Comparison of ENCODE assay signal across 15 cellular contexts in genomic region chr9:84754461-84754860, GRCh38.
DNase-seq lines count a peak whose midpoint lies in the region; ATAC-seq and TF ChIP-seq lines count a peak whose summit lies in the region.
"Had no signal": no experiment of that assay in that cellular context is flagged by ENCODE, and none has a peak within 500 bp of the region (broad histone marks: within the 10 kb centered on the region; RNA-seq: fewer than 3 reads in every experiment).

No MANE protein-coding gene starts in this region.

- H3K4me3 Mint-ChIP-seq in HFFc6, result peak overlapping the region; percentile 1; the same call in 1 of the 2 replicates
- H3K4me3 Mint-ChIP-seq in CD14-positive monocyte, result no peak overlapping the region
- H3K4me3 Mint-ChIP-seq: activated CD8-positive, alpha-beta T cell treated with anti-CD3 and anti-CD28 coated beads, Interleukin-2, amount 10 ng/mL, durations not matched to agents 7 days and 5 days; neural crest cell had no signal

- no peak overlapping the region for H3K9ac ChIP-seq in BLaER1
- no peak overlapping the region for H3K9ac ChIP-seq in adipocyte (ENCODE audit: low read length)
- H3K9ac ChIP-seq in PC-3 (ENCODE audit: low read length), result no peak overlapping the region

- H3K9me3 Mint-ChIP-seq in HFFc6 (no peaks in the 10 kb centered on the region), CD14-positive monocyte (no peaks in the 10 kb centered on the region)
- H3K9me3 Mint-ChIP-seq: neural crest cell had no signal

- H3K4me1 ChIP-seq in BLaER1, result peaks cover 32% of the 10 kb centered on the region
- peaks cover 33% of the 10 kb centered on the region for H3K4me1 ChIP-seq in adipocyte (ENCODE audit: control insufficient read depth, insufficient read depth, low read length)
- H3K4me1 ChIP-seq in PC-3 (ENCODE audit: insufficient read depth, low read length), result no peaks in the 10 kb centered on the region

- POLR2A ChIA-PET in PC-3 (lab: Charles Lee; ENCODE audit: unreplicated experiment), result no interaction called here

- H3K36me3 ChIP-seq in BLaER1, result no peaks in the 10 kb centered on the region
- H3K36me3 ChIP-seq in adipocyte (ENCODE audit: control insufficient read depth, insufficient read depth, low read length, severe bottlenecking), result no peaks in the 10 kb centered on the region
- H3K36me3 ChIP-seq in PC-3 (ENCODE audit: low read depth, low read length), result no peaks in the 10 kb centered on the region

- no peak for TF ChIP-seq CTCF in HFFc6 (IDR thresholded peaks at IDR 0.05)
- TF ChIP-seq CTCF in PC-3 (conservative IDR thresholded peaks at IDR 0.05; ENCODE audit: low read depth, low read length), result no peak
- no peak for TF ChIP-seq CTCF in CD14-positive monocyte (IDR thresholded peaks at IDR 0.05)

- intact Hi-C loops in PC-3 (cut with micrococcal nuclease), result no loop called here
- intact Hi-C loops in CD14-positive monocyte (cut with micrococcal nuclease), result no loop called here

- H3K4me1 Mint-ChIP-seq in HFFc6 (ENCODE audit: low read depth) (peaks cover 49% of the 10 kb centered on the region; the same call in 1 of the 2 replicates), CD14-positive monocyte (no peaks in the 10 kb centered on the region)
- H3K4me1 Mint-ChIP-seq: neural crest cell had no signal

- ATAC-seq in PC-3 (no peak), HG02610 (IDR thresholded peaks at IDR 0.05; ENCODE audit: unreplicated experiment) (no peak)
- ATAC-seq: activated CD8-positive, alpha-beta T cell treated with anti-CD3 and anti-CD28 coated beads, Interleukin-2, amount 10 ng/mL, durations not matched to agents 7 days and 5 days; Panc1 had no signal

- CTCF ChIA-PET in PC-3 (lab: Charles Lee), result no interaction called here

- DNase-seq in HFFc6 (peak; percentile 66), adipocyte (ENCODE audit: low read depth) (no peak), kidney tubule cell (ENCODE audit: low spot score) (peak; percentile 25), NK-92 (lab: John Stamatoyannopoulos, UW; ENCODE audit: unreplicated experiment) (no peak), PC-3 (no peak), CD14-positive monocyte (ENCODE audit: low spot score) (no peak)
- DNase-seq: activated CD8-positive, alpha-beta T cell treated with anti-CD3 and anti-CD28 coated beads, Interleukin-2, amount 10 ng/mL, durations not matched to agents 7 days and 5 days; cortex of kidney; NCI-H1048; NCI-H69; retina had no signal

- no peaks in the 10 kb centered on the region for H3K27me3 Mint-ChIP-seq in HFFc6 (ENCODE audit: insufficient read depth)
- H3K27me3 Mint-ChIP-seq in CD14-positive monocyte (ENCODE audit: low read depth in 3 of 3), result peaks cover 0 to 3% (median 0%) of the 10 kb centered on the region in 3 donors

- no peaks in the 10 kb centered on the region for H3K9me2 ChIP-seq in PC-3 (replicated peaks; ENCODE audit: low read length)

- H3F3A ChIP-seq in PC-3 (ENCODE audit: low read length, unreplicated experiment), result no peaks in the 10 kb centered on the region

- no peaks in the 10 kb centered on the region for H3K79me2 ChIP-seq in PC-3 (ENCODE audit: low read length)

- H3K36me3 Mint-ChIP-seq in HFFc6 (ENCODE audit: low read depth) (no peaks in the 10 kb centered on the region), CD14-positive monocyte (no peaks in the 10 kb centered on the region)

- H3K27me3 ChIP-seq in BLaER1, result no peaks in the 10 kb centered on the region
- H3K27me3 ChIP-seq in adipocyte (replicated peaks; ENCODE audit: control insufficient read depth, insufficient read depth, low read length), result no peaks in the 10 kb centered on the region
- H3K27me3 ChIP-seq in PC-3 (ENCODE audit: low read length), result no peaks in the 10 kb centered on the region

- H2AFZ ChIP-seq in PC-3 (ENCODE audit: low read length), result no peak overlapping the region

- H3K4me2 ChIP-seq in BLaER1 (peak overlapping the region; percentile 54), PC-3 (ENCODE audit: low read length) (no peak overlapping the region)

- H3K4me3 ChIP-seq in BLaER1 (no peak overlapping the region), adipocyte (ENCODE audit: low read length) (peak overlapping the region; percentile 31), PC-3 (ENCODE audit: low read length) (no peak overlapping the region)

- H3K27ac Mint-ChIP-seq in HFFc6, result peak overlapping the region; percentile 37
- H3K27ac Mint-ChIP-seq in CD14-positive monocyte, result no peak overlapping the region
- H3K27ac Mint-ChIP-seq: activated CD8-positive, alpha-beta T cell treated with anti-CD3 and anti-CD28 coated beads, Interleukin-2, amount 10 ng/mL, durations not matched to agents 7 days and 5 days had no signal

- no TSS peak for BruUV-seq in PC-3 (replicated peaks; lab: Mats Ljungman, UMichigan)

- H4K20me1 ChIP-seq in BLaER1, result no peaks in the 10 kb centered on the region
- H4K20me1 ChIP-seq in PC-3 (ENCODE audit: low read length), result no peaks in the 10 kb centered on the region

- H3K9me3 ChIP-seq in BLaER1, result no peaks in the 10 kb centered on the region
- no peaks in the 10 kb centered on the region for H3K9me3 ChIP-seq in adipocyte (ENCODE audit: control insufficient read depth, low read length)
- no peaks in the 10 kb centered on the region for H3K9me3 ChIP-seq in PC-3 (ENCODE audit: low read length)

- H3K27ac ChIP-seq in BLaER1, result no peak overlapping the region
- H3K27ac ChIP-seq in PC-3 (ENCODE audit: low read length), result no peak overlapping the region

Comparison
In these comparisons a context has a peak if more than half of its experiments do, and no peak if none do; other contexts are left out.
1. DNase-seq: peak in HFFc6 (single experiment) and kidney tubule cell (single experiment); none in adipocyte (single experiment), NK-92 (single experiment), PC-3 (single experiment) and CD14-positive monocyte (single experiment).